In genomic region chr1:204523605-204524215, GRCh38 we compare ENCODE assay signal across 1 cellular context.
TF ChIP-seq lines count a peak whose summit lies in the region.

No MANE protein-coding gene starts in this region.

TF ChIP-seq in HepG2, 621 proteins besides CTCF, POLR2A, EP300 and RAD21:
- TF ChIP-seq JARID2 (CRISPR knock-in tag; IDR thresholded peaks at IDR 0.05; ENCODE audit: insufficient replicate concordance) (no peak), SALL2 (CRISPR knock-in tag; IDR thresholded peaks at IDR 0.05) (no peak), ZNF589 (CRISPR knock-in tag; conservative IDR thresholded peaks at IDR 0.05) (no peak), HMGXB3 (CRISPR knock-in tag; IDR thresholded peaks at IDR 0.05; ENCODE audit: borderline replicate concordance) (no peak), HNF1A (IDR thresholded peaks at IDR 0.05; ENCODE audit: low read depth) (no peak), HNF1A (CRISPR knock-in tag; IDR thresholded peaks at IDR 0.05; ENCODE audit: borderline replicate concordance) (no peak), TRIM24 (CRISPR knock-in tag; IDR thresholded peaks at IDR 0.05) (no peak), ETV6 (CRISPR knock-in tag; conservative IDR thresholded peaks at IDR 0.05) (no peak), NFYC (CRISPR knock-in tag; IDR thresholded peaks at IDR 0.05) (no peak), ZNF781 (CRISPR knock-in tag; IDR thresholded peaks at IDR 0.05; ENCODE audit: borderline replicate concordance, not compliant biosample characterization) (no peak), ZMAT3 (CRISPR knock-in tag; conservative IDR thresholded peaks at IDR 0.05) (no peak), GATAD1 (CRISPR knock-in tag; IDR thresholded peaks at IDR 0.05) (no peak), MIER3 (CRISPR knock-in tag; IDR thresholded peaks at IDR 0.05; ENCODE audit: borderline replicate concordance) (no peak), THAP7 (CRISPR knock-in tag; IDR thresholded peaks at IDR 0.05) (no peak), FOSL2 (CRISPR knock-in tag; IDR thresholded peaks at IDR 0.05) (peak; percentile 76), KLF6 (CRISPR knock-in tag; IDR thresholded peaks at IDR 0.05) (no peak), ZBTB33 (CRISPR knock-in tag; IDR thresholded peaks at IDR 0.05) (peak; percentile 90), ELF3 (CRISPR knock-in tag; IDR thresholded peaks at IDR 0.05) (0 out of 2 replicates have a peak, but pooled peaks have one; percentile 31), ZNF468 (CRISPR knock-in tag; IDR thresholded peaks at IDR 0.05) (no peak), ZNF292 (CRISPR knock-in tag; IDR thresholded peaks at IDR 0.05; ENCODE audit: borderline replicate concordance, low read depth) (no peak), ARID4A (CRISPR knock-in tag; IDR thresholded peaks at IDR 0.05; ENCODE audit: borderline replicate concordance) (no peak)
TF ChIP-seq in HepG2: peak in this region for 3.
